Comparison of ENCODE assay signal across 1 cellular context in genomic region chr10:78947226-78947625, GRCh38.
TF ChIP-seq lines count a peak whose summit lies in the region.

No MANE protein-coding gene starts in this region.

TF ChIP-seq in HepG2, 621 proteins besides CTCF, POLR2A, EP300 and RAD21:
- TF ChIP-seq ZNF407 (CRISPR knock-in tag; IDR thresholded peaks at IDR 0.05; ENCODE audit: not compliant biosample characterization): no peak
- TF ChIP-seq PTBP1 (IDR thresholded peaks at IDR 0.05; ENCODE audit: low read depth, low read length, poor library complexity, severe bottlenecking): no peak
- no peak for TF ChIP-seq ZNF317 (CRISPR knock-in tag; IDR thresholded peaks at IDR 0.05)
- TF ChIP-seq ZNF749 (CRISPR knock-in tag; IDR thresholded peaks at IDR 0.05; ENCODE audit: borderline replicate concordance): no peak
- no peak for TF ChIP-seq EEA1 (CRISPR knock-in tag; IDR thresholded peaks at IDR 0.05; ENCODE audit: borderline replicate concordance)
- no peak for TF ChIP-seq ZBTB40 (IDR thresholded peaks at IDR 0.05)
- TF ChIP-seq ZBTB40 (CRISPR knock-in tag; IDR thresholded peaks at IDR 0.05): no peak
- TF ChIP-seq RBM39 (IDR thresholded peaks at IDR 0.05; ENCODE audit: low read depth, low read length, poor library complexity, severe bottlenecking): no peak
- no peak for TF ChIP-seq MED13 (CRISPR knock-in tag; IDR thresholded peaks at IDR 0.05)
- TF ChIP-seq ZNF788 (CRISPR knock-in tag; IDR thresholded peaks at IDR 0.05; ENCODE audit: borderline replicate concordance): no peak
- TF ChIP-seq EHMT2 (IDR thresholded peaks at IDR 0.05; ENCODE audit: borderline replicate concordance, low read depth, low read length): no peak
- TF ChIP-seq TAF15 (IDR thresholded peaks at IDR 0.05; ENCODE audit: low read depth, low read length, poor library complexity, severe bottlenecking): no peak
- no peak for TF ChIP-seq THYN1 (CRISPR knock-in tag; IDR thresholded peaks at IDR 0.05; ENCODE audit: borderline replicate concordance, low read depth)
- no peak for TF ChIP-seq RARG (CRISPR knock-in tag; IDR thresholded peaks at IDR 0.05; ENCODE audit: low read depth)
- no peak for TF ChIP-seq TARDBP (CRISPR knock-in tag; IDR thresholded peaks at IDR 0.05)
